ENCODE assay signal across 16 cellular contexts in genomic region chr5:127426661-127427060, GRCh38.
DNase-seq lines count a peak whose midpoint lies in the region; ATAC-seq and TF ChIP-seq lines count a peak whose summit lies in the region.
"Had no signal": no experiment of that assay in that cellular context is flagged by ENCODE, and none has a peak within 500 bp of the region (broad histone marks: within the 10 kb centered on the region; RNA-seq: fewer than 3 reads in every experiment).

No MANE protein-coding gene starts in this region.

- no peak overlapping the region for H3K27ac Mint-ChIP-seq in stimulated activated naive B cell treated with anti-CD40 and anti-IgM and Interleukin-4, amounts not matched to agents 10 μg/mL and 1 μg/mL and 100 μg/mL, for 72 hours
- H3K27ac Mint-ChIP-seq: CD14-positive monocyte; CD8-positive, alpha-beta T cell had no signal

- no peak overlapping the region for H3K4me3 Mint-ChIP-seq in stimulated activated naive B cell treated with anti-CD40 and anti-IgM and Interleukin-4, amounts not matched to agents 10 μg/mL and 1 μg/mL and 100 μg/mL, for 72 hours
- H3K4me3 Mint-ChIP-seq: CD14-positive monocyte; CD8-positive, alpha-beta T cell had no signal

- H3K36me3 ChIP-seq in right atrium auricular region (no peaks in the 10 kb centered on the region), mesodermal cell (ENCODE audit: control insufficient read depth, insufficient read depth, low read length) (no peaks in the 10 kb centered on the region), SJCRH30 (peaks cover 38% of the 10 kb centered on the region)
- H3K36me3 ChIP-seq: HAP-1 had no signal

- TF ChIP-seq CTCF in right atrium auricular region (IDR thresholded peaks at IDR 0.05): no peak

- H3K27ac ChIP-seq in right atrium auricular region (no peak overlapping the region), mesodermal cell (ENCODE audit: low read depth, low read length, severe bottlenecking) (peak overlapping the region; percentile 24), SJCRH30 (no peak overlapping the region)
- H3K27ac ChIP-seq: 22Rv1, HL-60 had no signal

- WGBS in mesodermal cell (ENCODE audit: insufficient coverage in 2 of 2), 2 experiments: no CpG with 5 or more reads among the region's 2 CpGs

- peak; percentile 74 for ATAC-seq in Right ventricle myocardium inferior
- ATAC-seq in left cardiac atrium: peak; percentile 69 to 81
- ATAC-seq in stimulated activated naive B cell treated with anti-CD40 and anti-IgM and Interleukin-4, amounts not matched to agents 10 μg/mL and 1 μg/mL and 100 μg/mL, for 72 hours (replicated peaks): no peak
- ATAC-seq: CD8-positive, alpha-beta T cell had no signal

- H3K4me1 ChIP-seq in right atrium auricular region: peaks cover 0 to 13% of the 10 kb centered on the region in 2 donors
- peaks cover 12% of the 10 kb centered on the region for H3K4me1 ChIP-seq in mesodermal cell (ENCODE audit: control insufficient read depth, insufficient read depth, low read length, poor library complexity, severe bottlenecking)
- H3K4me1 ChIP-seq in SJCRH30: peaks cover 27% of the 10 kb centered on the region
- H3K4me1 ChIP-seq: HAP-1 had no signal

- DNase-seq in Right ventricle myocardium inferior (ENCODE audit: missing footprints) (no peak), right atrium auricular region (ENCODE audit: low spot score) (no peak), left cardiac atrium (no peak), superior temporal gyrus (ENCODE audit: extremely low spot score) (no peak), SJCRH30 (no peak)
- no peak for DNase-seq in stimulated activated naive B cell treated with anti-CD40 and anti-IgM and Interleukin-4, amounts not matched to agents 10 μg/mL and 1 μg/mL and 100 μg/mL, for 72 hours
- DNase-seq: CD8-positive, alpha-beta T cell; COR-L47; DMS153; DMS79 treated with DMSO at 0.1 percent for 48 hours; EL had no signal

- no peaks in the 10 kb centered on the region for H3K27me3 Mint-ChIP-seq in stimulated activated naive B cell treated with anti-CD40 and anti-IgM and Interleukin-4, amounts not matched to agents 10 μg/mL and 1 μg/mL and 100 μg/mL, for 72 hours

- H3K27me3 ChIP-seq in right atrium auricular region: no peaks in the 10 kb centered on the region
- no peaks in the 10 kb centered on the region for H3K27me3 ChIP-seq in SJCRH30

- no peaks in the 10 kb centered on the region for H3K9me3 Mint-ChIP-seq in stimulated activated naive B cell treated with anti-CD40 and anti-IgM and Interleukin-4, amounts not matched to agents 10 μg/mL and 1 μg/mL and 100 μg/mL, for 72 hours
- H3K9me3 Mint-ChIP-seq: CD8-positive, alpha-beta T cell had no signal

- H3K36me3 Mint-ChIP-seq in stimulated activated naive B cell treated with anti-CD40 and anti-IgM and Interleukin-4, amounts not matched to agents 10 μg/mL and 1 μg/mL and 100 μg/mL, for 72 hours: no peaks in the 10 kb centered on the region
- H3K36me3 Mint-ChIP-seq: CD14-positive monocyte; CD8-positive, alpha-beta T cell had no signal

- H3K9me3 ChIP-seq in right atrium auricular region (no peaks in the 10 kb centered on the region), mesodermal cell (ENCODE audit: control insufficient read depth, low read length) (no peaks in the 10 kb centered on the region), SJCRH30 (replicated peaks) (no peaks in the 10 kb centered on the region)
- H3K9me3 ChIP-seq: HAP-1 had no signal

- intact Hi-C loops in Right ventricle myocardium inferior (cut with DNase I) (no loop called here), left cardiac atrium (cut with DNase I) (no loop called here)

- no peak overlapping the region for H3K4me3 ChIP-seq in right atrium auricular region
- no peak overlapping the region for H3K4me3 ChIP-seq in mesodermal cell (ENCODE audit: extremely low read depth, insufficient read depth, low read length, poor library complexity, severe bottlenecking)
- H3K4me3 ChIP-seq in SJCRH30: no peak overlapping the region
- H3K4me3 ChIP-seq: HAP-1 had no signal

- peaks cover 3 to 12% of the 10 kb centered on the region in 2 donors for H3K4me1 Mint-ChIP-seq in stimulated activated naive B cell treated with anti-CD40 and anti-IgM and Interleukin-4, amounts not matched to agents 10 μg/mL and 1 μg/mL and 100 μg/mL, for 72 hours

Comparison
In these comparisons a context has a peak if more than half of its experiments do, and no peak if none do; other contexts are left out.
1. ATAC-seq: peak in Right ventricle myocardium inferior (single experiment) and left cardiac atrium (2 of 2); none in stimulated activated naive B cell treated with anti-CD40 and anti-IgM and Interleukin-4, amounts not matched to agents 10 μg/mL and 1 μg/mL and 100 μg/mL, for 72 hours (0 of 2).